ENCODE assay signal across 19 cellular contexts in the genomic region with DNA sequence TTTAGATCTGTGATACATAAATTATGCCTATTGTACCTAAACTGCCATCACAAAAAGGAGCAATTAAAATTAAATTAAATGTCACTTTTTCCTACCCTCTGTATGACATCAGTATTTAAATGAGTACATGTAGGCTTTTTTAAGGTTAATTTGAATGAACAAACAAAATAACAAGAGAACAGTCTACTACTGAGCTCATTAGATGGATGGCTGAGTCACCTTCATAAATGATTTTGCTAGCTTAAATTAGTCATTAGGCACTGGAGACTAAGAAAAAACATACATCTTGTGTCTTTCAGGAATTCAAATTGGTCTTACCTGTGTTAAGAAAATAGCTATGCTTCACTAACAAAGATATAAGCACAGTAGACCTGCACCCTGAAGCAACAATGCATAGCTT.
"Had no signal": no experiment of that assay in that cellular context is flagged by ENCODE, and none has a peak within 500 bp of the region (broad histone marks: within the 10 kb centered on the region; RNA-seq: fewer than 3 reads in every experiment).

No MANE protein-coding gene starts in this region.

- H3K27ac Mint-ChIP-seq: activated B cell treated with CpG ODN at 0.5 μM for 24 hours; activated naive CD4-positive, alpha-beta T cell treated with anti-CD3 and anti-CD28 coated beads, Interleukin-2, amount 10 ng/mL, durations not matched to agents 7 days and 5 days; activated naive CD8-positive, alpha-beta T cell treated with anti-CD3 and anti-CD28 coated beads for 36 hours; T-cell had no signal

- H3K4me3 Mint-ChIP-seq: activated B cell treated with CpG ODN at 0.5 μM for 24 hours; activated naive CD4-positive, alpha-beta T cell treated with anti-CD3 and anti-CD28 coated beads, Interleukin-2, amount 10 ng/mL, durations not matched to agents 7 days and 5 days; activated naive CD8-positive, alpha-beta T cell treated with anti-CD3 and anti-CD28 coated beads for 36 hours; activated T-cell treated with anti-CD3 and anti-CD28 coated beads, Interleukin-2, amount 50 U/mL, for 4 hours; T-cell had no signal

- ATAC-seq: T-cell had no signal

- H3K27me3 ChIP-seq: brain microvascular endothelial cell had no signal

- H3K36me3 ChIP-seq: brain microvascular endothelial cell had no signal

- H3K36me3 Mint-ChIP-seq: activated naive CD4-positive, alpha-beta T cell treated with anti-CD3 and anti-CD28 coated beads, Interleukin-2, amount 10 ng/mL, durations not matched to agents 7 days and 5 days; activated naive CD8-positive, alpha-beta T cell treated with anti-CD3 and anti-CD28 coated beads for 36 hours; T-cell had no signal

- H3K4me1 Mint-ChIP-seq: activated B cell treated with CpG ODN at 0.5 μM for 24 hours; activated naive CD4-positive, alpha-beta T cell treated with anti-CD3 and anti-CD28 coated beads, Interleukin-2, amount 10 ng/mL, durations not matched to agents 7 days and 5 days; activated naive CD8-positive, alpha-beta T cell treated with anti-CD3 and anti-CD28 coated beads for 36 hours; T-cell had no signal

- H3K27ac ChIP-seq: brain microvascular endothelial cell had no signal

- H3K9me3 Mint-ChIP-seq: activated B cell treated with CpG ODN at 0.5 μM for 24 hours; activated naive CD4-positive, alpha-beta T cell treated with anti-CD3 and anti-CD28 coated beads, Interleukin-2, amount 10 ng/mL, durations not matched to agents 7 days and 5 days; activated naive CD8-positive, alpha-beta T cell treated with anti-CD3 and anti-CD28 coated beads for 36 hours; activated T-cell treated with anti-CD3 and anti-CD28 coated beads, Interleukin-2, amount 50 U/mL, for 4 hours; T-cell had no signal

- H3K27me3 Mint-ChIP-seq: activated B cell treated with CpG ODN at 0.5 μM for 24 hours; activated naive CD4-positive, alpha-beta T cell treated with anti-CD3 and anti-CD28 coated beads, Interleukin-2, amount 10 ng/mL, durations not matched to agents 7 days and 5 days; activated naive CD8-positive, alpha-beta T cell treated with anti-CD3 and anti-CD28 coated beads for 36 hours had no signal

- DNase-seq: activated B cell treated with CpG ODN at 0.5 μM for 24 hours; activated CD4-positive, alpha-beta T cell treated with anti-CD3 and anti-CD28 coated beads for 4 hours; activated gamma-delta T cell treated with Interleukin-2 at 50 U/mL for 16 hours; activated naive CD4-positive, alpha-beta T cell treated with anti-CD3 and anti-CD28 coated beads, Interleukin-2, amount 10 ng/mL, durations not matched to agents 7 days and 5 days; activated naive CD8-positive, alpha-beta T cell treated with anti-CD3 and anti-CD28 coated beads for 36 hours; activated T-cell treated with anti-CD3 and anti-CD28 coated beads, Interleukin-2, amount 50 U/mL, for 4 hours; brain microvascular endothelial cell; cerebellar nuclear complex; KG1; NCI-H1048; NCI-H146; NCI-H187 treated with DMSO at 0.1 percent for 48 hours; NCI-H2081 treated with DMSO at 0.1 percent for 48 hours; NCI-H446; NCI-H524; SIG-M5; T-cell; T-helper 2 cell; T1000 had no signal
